ENCODE assay signal across 1 cellular context in genomic region chr10:102426803-102427287, GRCh38.
TF ChIP-seq lines count a peak whose summit lies in the region.

No MANE protein-coding gene starts in this region.

TF ChIP-seq in HEK293, 187 proteins besides CTCF, POLR2A, EP300 and RAD21 (continued from another document):
- TF ChIP-seq, protein P1, sequence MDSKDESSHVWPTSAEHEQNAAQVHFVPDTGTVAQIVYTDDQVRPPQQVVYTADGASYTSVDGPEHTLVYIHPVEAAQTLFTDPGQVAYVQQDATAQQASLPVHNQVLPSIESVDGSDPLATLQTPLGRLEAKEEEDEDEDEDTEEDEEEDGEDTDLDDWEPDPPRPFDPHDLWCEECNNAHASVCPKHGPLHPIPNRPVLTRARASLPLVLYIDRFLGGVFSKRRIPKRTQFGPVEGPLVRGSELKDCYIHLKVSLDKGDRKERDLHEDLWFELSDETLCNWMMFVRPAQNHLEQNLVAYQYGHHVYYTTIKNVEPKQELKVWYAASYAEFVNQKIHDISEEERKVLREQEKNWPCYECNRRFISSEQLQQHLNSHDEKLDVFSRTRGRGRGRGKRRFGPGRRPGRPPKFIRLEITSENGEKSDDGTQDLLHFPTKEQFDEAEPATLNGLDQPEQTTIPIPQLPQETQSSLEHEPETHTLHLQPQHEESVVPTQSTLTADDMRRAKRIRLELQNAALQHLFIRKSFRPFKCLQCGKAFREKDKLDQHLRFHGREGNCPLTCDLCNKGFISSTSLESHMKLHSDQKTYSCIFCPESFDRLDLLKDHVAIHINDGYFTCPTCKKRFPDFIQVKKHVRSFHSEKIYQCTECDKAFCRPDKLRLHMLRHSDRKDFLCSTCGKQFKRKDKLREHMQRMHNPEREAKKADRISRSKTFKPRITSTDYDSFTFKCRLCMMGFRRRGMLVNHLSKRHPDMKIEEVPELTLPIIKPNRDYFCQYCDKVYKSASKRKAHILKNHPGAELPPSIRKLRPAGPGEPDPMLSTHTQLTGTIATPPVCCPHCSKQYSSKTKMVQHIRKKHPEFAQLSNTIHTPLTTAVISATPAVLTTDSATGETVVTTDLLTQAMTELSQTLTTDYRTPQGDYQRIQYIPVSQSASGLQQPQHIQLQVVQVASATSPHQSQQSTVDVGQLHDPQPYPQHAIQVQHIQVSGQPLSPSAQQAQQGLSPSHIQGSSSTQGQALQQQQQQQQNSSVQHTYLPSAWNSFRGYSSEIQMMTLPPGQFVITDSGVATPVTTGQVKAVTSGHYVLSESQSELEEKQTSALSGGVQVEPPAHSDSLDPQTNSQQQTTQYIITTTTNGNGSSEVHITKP (tag by site-specific recombination; IDR thresholded peaks at IDR 0.05): peak; percentile 96
- TF ChIP-seq ZNF596 (tag by site-specific recombination; IDR thresholded peaks at IDR 0.05): no peak
- TF ChIP-seq BCL11A (tag by site-specific recombination; IDR thresholded peaks at IDR 0.05; ENCODE audit: low read depth): 0 out of 2 replicates have a peak, but pooled peaks have one; percentile 55
- TF ChIP-seq ATF2 (tag by site-specific recombination; IDR thresholded peaks at IDR 0.05; ENCODE audit: low read depth): no peak
- TF ChIP-seq PBX3 (CRISPR knock-in tag; IDR thresholded peaks at IDR 0.05): no peak
- TF ChIP-seq ZNF324 (tag by site-specific recombination; IDR thresholded peaks at IDR 0.05): peak; percentile 22; the same call in 1 of the 2 replicates
- no peak for TF ChIP-seq ZNF10 (tag by site-specific recombination; IDR thresholded peaks at IDR 0.05)
- TF ChIP-seq ZBTB17 (tag by site-specific recombination; IDR thresholded peaks at IDR 0.05): no peak
- TF ChIP-seq TCF7L2 (IDR thresholded peaks at IDR 0.05; ENCODE audit: borderline replicate concordance, low read depth, low read length): no peak
- no peak for TF ChIP-seq GLI4 (tag by site-specific recombination; IDR thresholded peaks at IDR 0.05)
- TF ChIP-seq, protein P2, sequence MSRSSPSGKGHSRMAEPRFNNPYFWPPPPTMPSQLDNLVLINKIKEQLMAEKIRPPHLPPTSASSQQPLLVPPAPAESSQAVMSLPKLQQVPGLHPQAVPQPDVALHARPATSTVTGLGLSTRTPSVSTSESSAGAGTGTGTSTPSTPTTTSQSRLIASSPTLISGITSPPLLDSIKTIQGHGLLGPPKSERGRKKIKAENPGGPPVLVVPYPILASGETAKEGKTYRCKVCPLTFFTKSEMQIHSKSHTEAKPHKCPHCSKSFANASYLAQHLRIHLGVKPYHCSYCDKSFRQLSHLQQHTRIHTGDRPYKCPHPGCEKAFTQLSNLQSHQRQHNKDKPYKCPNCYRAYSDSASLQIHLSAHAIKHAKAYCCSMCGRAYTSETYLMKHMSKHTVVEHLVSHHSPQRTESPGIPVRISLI (tag by site-specific recombination; IDR thresholded peaks at IDR 0.05): 0 out of 2 replicates have a peak, but pooled peaks have one; percentile 28
- no peak for TF ChIP-seq ZNF2 (tag by site-specific recombination; IDR thresholded peaks at IDR 0.05)
- TF ChIP-seq, protein P3, sequence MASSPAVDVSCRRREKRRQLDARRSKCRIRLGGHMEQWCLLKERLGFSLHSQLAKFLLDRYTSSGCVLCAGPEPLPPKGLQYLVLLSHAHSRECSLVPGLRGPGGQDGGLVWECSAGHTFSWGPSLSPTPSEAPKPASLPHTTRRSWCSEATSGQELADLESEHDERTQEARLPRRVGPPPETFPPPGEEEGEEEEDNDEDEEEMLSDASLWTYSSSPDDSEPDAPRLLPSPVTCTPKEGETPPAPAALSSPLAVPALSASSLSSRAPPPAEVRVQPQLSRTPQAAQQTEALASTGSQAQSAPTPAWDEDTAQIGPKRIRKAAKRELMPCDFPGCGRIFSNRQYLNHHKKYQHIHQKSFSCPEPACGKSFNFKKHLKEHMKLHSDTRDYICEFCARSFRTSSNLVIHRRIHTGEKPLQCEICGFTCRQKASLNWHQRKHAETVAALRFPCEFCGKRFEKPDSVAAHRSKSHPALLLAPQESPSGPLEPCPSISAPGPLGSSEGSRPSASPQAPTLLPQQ (tag by site-specific recombination; IDR thresholded peaks at IDR 0.05): peak; percentile 52
- no peak for TF ChIP-seq ZNF777 (tag by site-specific recombination; IDR thresholded peaks at IDR 0.05; ENCODE audit: borderline replicate concordance)
- no peak for TF ChIP-seq ZNF670 (tag by site-specific recombination; IDR thresholded peaks at IDR 0.05; ENCODE audit: low read depth)
- 0 out of 2 replicates have a peak, but pooled peaks have one; percentile 31 for TF ChIP-seq ZBTB21 (tag by site-specific recombination; IDR thresholded peaks at IDR 0.05)
- no peak for TF ChIP-seq ELK4 (IDR thresholded peaks at IDR 0.05; ENCODE audit: borderline replicate concordance, low read depth, low read length)
- TF ChIP-seq ZNF510 (tag by site-specific recombination; IDR thresholded peaks at IDR 0.05; ENCODE audit: insufficient replicate concordance): no peak
- 0 out of 2 replicates have a peak, but pooled peaks have one; percentile 52 for TF ChIP-seq ZFP37 (tag by site-specific recombination; IDR thresholded peaks at IDR 0.05)
- peak; percentile 35; the same call in 1 of the 2 replicates for TF ChIP-seq ZFHX2 (tag by site-specific recombination; conservative IDR thresholded peaks at IDR 0.05)
- no peak for TF ChIP-seq ZNF19 (tag by site-specific recombination; IDR thresholded peaks at IDR 0.05; ENCODE audit: low read depth)
- TF ChIP-seq ZNF133 (tag by site-specific recombination; IDR thresholded peaks at IDR 0.05): no peak
- no peak for TF ChIP-seq HOXA7 (CRISPR knock-in tag; IDR thresholded peaks at IDR 0.05; ENCODE audit: borderline replicate concordance)
- 0 out of 2 replicates have a peak, but pooled peaks have one; percentile 34 for TF ChIP-seq ZNF394 (tag by site-specific recombination; IDR thresholded peaks at IDR 0.05; ENCODE audit: borderline replicate concordance)
- no peak for TF ChIP-seq ZNF391 (tag by site-specific recombination; IDR thresholded peaks at IDR 0.05; ENCODE audit: borderline replicate concordance, low read depth)
- TF ChIP-seq ZNF514 (tag by site-specific recombination; IDR thresholded peaks at IDR 0.05): no peak
- no peak for TF ChIP-seq ZIC2 (tag by site-specific recombination; IDR thresholded peaks at IDR 0.05)
- TF ChIP-seq ZNF776 (tag by site-specific recombination; IDR thresholded peaks at IDR 0.05; ENCODE audit: borderline replicate concordance): no peak
- no peak for TF ChIP-seq ZNF426 (tag by site-specific recombination; IDR thresholded peaks at IDR 0.05)
- TF ChIP-seq KLF10 (tag by site-specific recombination; IDR thresholded peaks at IDR 0.05): no peak
- TF ChIP-seq ZNF366 (tag by site-specific recombination; conservative IDR thresholded peaks at IDR 0.05): peak; percentile 79; the same call in 1 of the 2 replicates
- TF ChIP-seq ZNF768 (tag by site-specific recombination; IDR thresholded peaks at IDR 0.05): no peak
- no peak for TF ChIP-seq ZNF239 (tag by site-specific recombination; IDR thresholded peaks at IDR 0.05)
- no peak for TF ChIP-seq ZXDB (tag by site-specific recombination; IDR thresholded peaks at IDR 0.05)
- TF ChIP-seq PRDM6 (tag by site-specific recombination; IDR thresholded peaks at IDR 0.05): no peak; the same call in 1 of the 2 replicates
- no peak for TF ChIP-seq ZNF221 (tag by site-specific recombination; IDR thresholded peaks at IDR 0.05; ENCODE audit: borderline replicate concordance)
- TF ChIP-seq KLF1 (tag by site-specific recombination; IDR thresholded peaks at IDR 0.05): no peak
TF ChIP-seq in HEK293: peak in this region for 20.
